Comparison of ENCODE assay signal across 16 cellular contexts in genomic region chr12:57939291-57939690, GRCh38. TPM values are rescaled to one million over a fixed set of nuclear protein-coding genes. Genes with fewer than 3 reads are reported as not detected.
DNase-seq lines count a peak whose midpoint lies in the region; ATAC-seq and TF ChIP-seq lines count a peak whose summit lies in the region.
"Had no signal": no experiment of that assay in that cellular context is flagged by ENCODE, and none has a peak within 500 bp of the region (broad histone marks: within the 10 kb centered on the region; RNA-seq: fewer than 3 reads in every experiment).

No MANE protein-coding gene starts in this region.

- peak overlapping the region; percentile 20 to 38 for H3K4me3 ChIP-seq in neutrophil (ENCODE audit: low read depth in 1 of 2, low read length in 1 of 2)
- H3K4me3 ChIP-seq: A549, upper lobe of left lung had no signal

- peak overlapping the region; percentile 21 for H3K27ac Mint-ChIP-seq in activated naive CD4-positive, alpha-beta T cell treated with anti-CD3 and anti-CD28 coated beads, Interleukin-2, amount 10 ng/mL, durations not matched to agents 7 days and 5 days
- no peak overlapping the region for H3K27ac Mint-ChIP-seq in activated naive CD4-positive, alpha-beta T cell treated with anti-CD3 and anti-CD28 coated beads for 36 hours
- H3K27ac Mint-ChIP-seq in brain = no peak overlapping the region

- no peaks in the 10 kb centered on the region for H3K27me3 ChIP-seq in neutrophil
- H3K27me3 ChIP-seq: upper lobe of left lung had no signal

- peaks cover 84 to 85% of the 10 kb centered on the region in 2 experiments for H3K4me1 ChIP-seq in neutrophil (ENCODE audit: control insufficient read depth in 1 of 2, insufficient read depth in 1 of 2, low read depth in 1 of 2, low read length in 1 of 2)

- peaks cover 69% of the 10 kb centered on the region for H3K4me1 Mint-ChIP-seq in activated naive CD4-positive, alpha-beta T cell treated with anti-CD3 and anti-CD28 coated beads, Interleukin-2, amount 10 ng/mL, durations not matched to agents 7 days and 5 days
- peaks cover 46% of the 10 kb centered on the region for H3K4me1 Mint-ChIP-seq in activated naive CD4-positive, alpha-beta T cell treated with anti-CD3 and anti-CD28 coated beads for 36 hours (ENCODE audit: low read depth)
- peaks cover 64% of the 10 kb centered on the region for H3K4me1 Mint-ChIP-seq in brain

- H3K36me3 Mint-ChIP-seq in activated naive CD4-positive, alpha-beta T cell treated with anti-CD3 and anti-CD28 coated beads, Interleukin-2, amount 10 ng/mL, durations not matched to agents 7 days and 5 days = peaks cover 13% of the 10 kb centered on the region
- H3K36me3 Mint-ChIP-seq in activated naive CD4-positive, alpha-beta T cell treated with anti-CD3 and anti-CD28 coated beads for 36 hours (ENCODE audit: low read depth) = peaks cover 1% of the 10 kb centered on the region
- H3K36me3 Mint-ChIP-seq in brain = peaks cover 7% of the 10 kb centered on the region

- no peak for DNase-seq in activated naive CD4-positive, alpha-beta T cell treated with anti-CD3 and anti-CD28 coated beads, Interleukin-2, amount 10 ng/mL, durations not matched to agents 7 days and 5 days
- no peak for DNase-seq in activated naive CD4-positive, alpha-beta T cell treated with anti-CD3 and anti-CD28 coated beads for 36 hours
- DNase-seq in MV-4-11 (lab: John Stamatoyannopoulos, UW) (peak; percentile 93), NCI-H1048 (lab: John Stamatoyannopoulos, UW) (no peak)
- DNase-seq: NCI-H2171 treated with DMSO at 0.1 percent for 48 hours; occipital lobe; right cardiac atrium; stimulated activated naive CD8-positive, alpha-beta T cell treated with anti-CD3 and anti-CD28 coated beads, Interleukin-15, Interleukin-2, amounts not matched to agents 100 U/mL and 50 U/mL, for 24 hours had no signal

- peaks cover 4% of the 10 kb centered on the region for H3K27me3 Mint-ChIP-seq in activated naive CD4-positive, alpha-beta T cell treated with anti-CD3 and anti-CD28 coated beads, Interleukin-2, amount 10 ng/mL, durations not matched to agents 7 days and 5 days
- no peaks in the 10 kb centered on the region for H3K27me3 Mint-ChIP-seq in activated naive CD4-positive, alpha-beta T cell treated with anti-CD3 and anti-CD28 coated beads for 36 hours (ENCODE audit: low read depth)
- H3K27me3 Mint-ChIP-seq in brain = peaks cover 35% of the 10 kb centered on the region

- no peaks in the 10 kb centered on the region for H3K36me3 ChIP-seq in neutrophil
- H3K36me3 ChIP-seq: upper lobe of left lung had no signal

- H3K9me3 ChIP-seq in neutrophil = no peaks in the 10 kb centered on the region
- H3K9me3 ChIP-seq: A549, upper lobe of left lung had no signal

- H3K27ac ChIP-seq in neutrophil = peak overlapping the region; percentile 96
- H3K27ac ChIP-seq: A549, C4-2B had no signal

- intact Hi-C loops in activated naive CD4-positive, alpha-beta T cell treated with anti-CD3 and anti-CD28 coated beads for 36 hours (cut with micrococcal nuclease) = loop anchor here (5.0 kb wide), 1 partner anchor 417 kb away; the partner anchor contains the start of genes DDIT3 and MBD6

- H3K9me3 Mint-ChIP-seq in activated naive CD4-positive, alpha-beta T cell treated with anti-CD3 and anti-CD28 coated beads, Interleukin-2, amount 10 ng/mL, durations not matched to agents 7 days and 5 days = no peaks in the 10 kb centered on the region
- no peaks in the 10 kb centered on the region for H3K9me3 Mint-ChIP-seq in activated naive CD4-positive, alpha-beta T cell treated with anti-CD3 and anti-CD28 coated beads for 36 hours
- peaks cover 0 to 2% (median 0%) of the 10 kb centered on the region in 5 experiments for H3K9me3 Mint-ChIP-seq in brain

- no peak overlapping the region for H3K4me3 Mint-ChIP-seq in activated naive CD4-positive, alpha-beta T cell treated with anti-CD3 and anti-CD28 coated beads, Interleukin-2, amount 10 ng/mL, durations not matched to agents 7 days and 5 days
- H3K4me3 Mint-ChIP-seq in activated naive CD4-positive, alpha-beta T cell treated with anti-CD3 and anti-CD28 coated beads for 36 hours = no peak overlapping the region
- H3K4me3 Mint-ChIP-seq in brain = peak overlapping the region in 4 of 5 experiments; percentile 16 to 61 (median 28)

- ATAC-seq in GM18517 (IDR thresholded peaks at IDR 0.05; ENCODE audit: unreplicated experiment) = no peak
- no peak for ATAC-seq in GM21515 (IDR thresholded peaks at IDR 0.05; ENCODE audit: unreplicated experiment)
- ATAC-seq: A549; HepG2; right cardiac atrium; stimulated activated naive CD8-positive, alpha-beta T cell treated with anti-CD3 and anti-CD28 coated beads, Interleukin-15, Interleukin-2, amounts not matched to agents 100 U/mL and 50 U/mL, for 24 hours had no signal

- no peak for TF ChIP-seq CTCF in brain (conservative IDR thresholded peaks at IDR 0.05)
- TF ChIP-seq CTCF in neutrophil (IDR thresholded peaks at IDR 0.05) = no peak

- CTCF ChIA-PET in activated naive CD4-positive, alpha-beta T cell treated with anti-CD3 and anti-CD28 coated beads, Interleukin-2, amount 10 ng/mL, durations not matched to agents 7 days and 5 days (lab: Charles Lee) = no interaction called here
- CTCF ChIA-PET in activated naive CD4-positive, alpha-beta T cell treated with anti-CD3 and anti-CD28 coated beads for 36 hours (lab: Charles Lee) = interaction anchor here (1.2 kb wide), 1 partner anchor 180 kb away, joined by 3 read pairs; no protein-coding TSS in a partner anchor

RNA-seq across cellular contexts. Expression of gene ATP23, which starts 2.1 kb away (rescaled TPM):
- total RNA-seq in activated naive CD4-positive, alpha-beta T cell treated with anti-CD3 and anti-CD28 coated beads for 36 hours = 10 to 100 TPM; 11.3 to 11.9 TPM
- polyA plus RNA-seq in brain (ENCODE audit: insufficient read depth, low read depth, low replicate concordance) = 9.6 TPM

Comparison
In these comparisons a context has a peak if more than half of its experiments do, and no peak if none do; other contexts are left out.
1. H3K4me3 Mint-ChIP-seq: peak in brain (4 of 5); none in activated naive CD4-positive, alpha-beta T cell treated with anti-CD3 and anti-CD28 coated beads, Interleukin-2, amount 10 ng/mL, durations not matched to agents 7 days and 5 days (single experiment) and activated naive CD4-positive, alpha-beta T cell treated with anti-CD3 and anti-CD28 coated beads for 36 hours (single experiment).